10 cellular contexts compared by ENCODE assay signal in the genomic region with DNA sequence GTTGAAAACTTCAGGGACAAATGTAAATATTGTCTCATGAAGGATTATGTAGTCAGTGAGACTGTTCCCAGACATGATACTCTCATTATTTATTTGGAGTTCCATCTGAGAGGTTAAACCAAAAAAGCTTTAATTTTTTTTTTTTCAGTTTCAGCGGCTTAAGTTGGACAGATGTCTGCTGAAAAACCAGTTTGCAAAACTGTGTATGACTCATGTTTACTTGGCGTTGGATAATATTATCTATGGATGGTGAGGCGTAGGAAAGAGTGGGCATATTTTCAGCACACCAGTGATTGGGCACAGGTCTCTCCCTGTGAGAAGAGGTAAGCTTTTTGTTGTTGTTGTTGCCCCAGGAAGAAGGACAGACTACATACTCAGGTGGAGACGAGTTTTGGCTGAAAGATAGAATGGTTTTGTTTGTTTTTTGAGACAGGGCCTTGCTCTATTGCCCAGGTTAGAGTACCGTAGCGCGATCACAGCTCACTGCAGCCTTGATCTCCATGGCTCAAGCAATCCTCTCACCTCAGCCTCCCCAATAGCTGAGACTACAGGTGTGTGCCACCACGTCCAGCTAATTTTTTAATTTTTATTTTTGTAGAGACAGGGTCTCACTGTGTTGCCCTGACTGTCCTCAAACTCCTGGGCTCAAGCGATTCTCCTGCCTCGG. TPM values are rescaled to one million over a fixed set of nuclear protein-coding genes. Genes with fewer than 3 reads are reported as not detected.
DNase-seq lines count a peak whose midpoint lies in the region; ATAC-seq and TF ChIP-seq lines count a peak whose summit lies in the region.
"Had no signal": no experiment of that assay in that cellular context is flagged by ENCODE, and none has a peak within 500 bp of the region (broad histone marks: within the 10 kb centered on the region; RNA-seq: fewer than 3 reads in every experiment).

No MANE protein-coding gene starts in this region.

- H3K4me1 ChIP-seq in foreskin keratinocyte (peaks cover 14% of the 10 kb centered on the region), thoracic aorta (ENCODE audit: control insufficient read depth in 1 of 2, low read depth in 2 of 2) (peaks cover 15 to 20% of the 10 kb centered on the region in 2 donors), adrenal gland (replicated peaks in 1 of 2) (no peaks in the 10 kb centered on the region), MM.1S (ENCODE audit: low read length) (peaks cover 1% of the 10 kb centered on the region)

- WGBS in adrenal gland, 4 donors, result 67 to 68% (median 67%) methylated on average over 10 of the region's 10 CpGs

- DNase-seq in SIG-M5 treated with dmso at 0.1 percent for 504 hours (lab: John Stamatoyannopoulos, UW; ENCODE audit: unreplicated experiment) (peak; percentile 5), SIG-M5 (lab: John Stamatoyannopoulos, UW) (no peak), amniotic epithelial cell (ENCODE audit: low read depth) (peak; percentile 71), foreskin keratinocyte (peak in 1 of 2 donors; percentile 78), thoracic aorta (ENCODE audit: low spot score) (no peak), GM13976 (ENCODE audit: low spot score) (no peak), adrenal gland (no peak), MM.1S (no peak)
- DNase-seq: kidney, NCI-H345 had no signal

- H3K36me3 ChIP-seq in thoracic aorta (no peaks in the 10 kb centered on the region), adrenal gland (replicated peaks in 1 of 2) (no peaks in the 10 kb centered on the region), MM.1S (replicated peaks; ENCODE audit: insufficient read depth, low read length) (no peaks in the 10 kb centered on the region)

- H3K9me3 ChIP-seq in thoracic aorta (no peaks in the 10 kb centered on the region), adrenal gland (replicated peaks in 1 of 3) (no peaks in the 10 kb centered on the region), MM.1S (replicated peaks; ENCODE audit: insufficient read depth, low read length) (no peaks in the 10 kb centered on the region)

- H3K4me2 ChIP-seq in MM.1S (ENCODE audit: low read depth, low read length), result no peak overlapping the region

- ATAC-seq in foreskin keratinocyte (peak; percentile 78), thoracic aorta (ENCODE audit: insufficient number of reproducible peaks, low FRiP score, low read depth) (no peak)

- H3F3A ChIP-seq in MM.1S (ENCODE audit: insufficient read depth, low read length), result no peaks in the 10 kb centered on the region

- H3K4me3 ChIP-seq in thoracic aorta (no peak overlapping the region), adrenal gland (no peak overlapping the region), MM.1S (ENCODE audit: low read length) (no peak overlapping the region)

- in situ Hi-C loops in GM13976 (cut with MboI; ENCODE audit: low sequenced_read_pairs, unreplicated experiment), result no loop called here

- no peaks in the 10 kb centered on the region for H3K79me2 ChIP-seq in MM.1S (ENCODE audit: low read length)

- H3K9me2 ChIP-seq in MM.1S (replicated peaks; ENCODE audit: insufficient read depth, low read length), result no peaks in the 10 kb centered on the region

- H3K27ac ChIP-seq in foreskin keratinocyte (peak overlapping the region; percentile 31), thoracic aorta (peak overlapping the region; percentile 34 to 61), adrenal gland (no peak overlapping the region), MM.1S (ENCODE audit: low read length) (no peak overlapping the region)

- no peak overlapping the region for H2AFZ ChIP-seq in MM.1S (ENCODE audit: low read length)

- TF ChIP-seq CTCF in foreskin keratinocyte (conservative IDR thresholded peaks at IDR 0.05), result no peak
- no peak for TF ChIP-seq CTCF in thoracic aorta (IDR thresholded peaks at IDR 0.05)
- no peak for TF ChIP-seq CTCF in GM13976 (IDR thresholded peaks at IDR 0.05; ENCODE audit: borderline replicate concordance, control extremely low read depth, extremely low read depth, insufficient read depth, missing control alignments)
- no peak for TF ChIP-seq CTCF in adrenal gland (IDR thresholded peaks at IDR 0.05)
- no peak for TF ChIP-seq CTCF in MM.1S (IDR thresholded peaks at IDR 0.05; ENCODE audit: low read length)

- H4K20me1 ChIP-seq in MM.1S (ENCODE audit: insufficient read depth, low read length), result no peaks in the 10 kb centered on the region

- no peak for TF ChIP-seq POLR2A in adrenal gland (IDR thresholded peaks at IDR 0.05)

- no peak overlapping the region for H3K9ac ChIP-seq in MM.1S (ENCODE audit: low read length)

- intact Hi-C loops in adrenal gland (cut with DNase I), result no loop called here

- H3K27me3 ChIP-seq in foreskin keratinocyte (no peaks in the 10 kb centered on the region), thoracic aorta (replicated peaks; ENCODE audit: insufficient read depth) (no peaks in the 10 kb centered on the region), adrenal gland (no peaks in the 10 kb centered on the region), MM.1S (replicated peaks; ENCODE audit: insufficient read depth, low read length) (no peaks in the 10 kb centered on the region)

RNA-seq across cellular contexts. Expression of gene ANXA2, which starts 16.4 kb away (rescaled TPM):
- total RNA-seq in foreskin keratinocyte, result 7,195 and 7,994 TPM in 2 replicates
- 7,399 and 7,770 TPM in 2 replicates for polyA plus RNA-seq in foreskin keratinocyte
- 100 to 1,000 TPM; 752 to 812 TPM for total RNA-seq in thoracic aorta
- total RNA-seq in adrenal gland, result 100 to 1,000 TPM; 335 to 733 (median 482) TPM
- 1,000 to 10,000 TPM in 1 of 3 donors, 100 to 1,000 TPM in 2; 314 to 1,002 (median 476) TPM for polyA plus RNA-seq in adrenal gland

Comparison
In these comparisons a context has a peak if more than half of its experiments do, and no peak if none do; other contexts are left out.
1. DNase-seq: peak in SIG-M5 treated with dmso at 0.1 percent for 504 hours (single experiment) and amniotic epithelial cell (single experiment); none in SIG-M5 (single experiment), thoracic aorta (single experiment), GM13976 (single experiment), adrenal gland (0 of 7) and MM.1S (single experiment).
2. H3K27ac ChIP-seq: peak in foreskin keratinocyte (single experiment) and thoracic aorta (2 of 2); none in adrenal gland (0 of 5) and MM.1S (single experiment).